ENCODE assay signal across 32 cellular contexts in the genomic region with DNA sequence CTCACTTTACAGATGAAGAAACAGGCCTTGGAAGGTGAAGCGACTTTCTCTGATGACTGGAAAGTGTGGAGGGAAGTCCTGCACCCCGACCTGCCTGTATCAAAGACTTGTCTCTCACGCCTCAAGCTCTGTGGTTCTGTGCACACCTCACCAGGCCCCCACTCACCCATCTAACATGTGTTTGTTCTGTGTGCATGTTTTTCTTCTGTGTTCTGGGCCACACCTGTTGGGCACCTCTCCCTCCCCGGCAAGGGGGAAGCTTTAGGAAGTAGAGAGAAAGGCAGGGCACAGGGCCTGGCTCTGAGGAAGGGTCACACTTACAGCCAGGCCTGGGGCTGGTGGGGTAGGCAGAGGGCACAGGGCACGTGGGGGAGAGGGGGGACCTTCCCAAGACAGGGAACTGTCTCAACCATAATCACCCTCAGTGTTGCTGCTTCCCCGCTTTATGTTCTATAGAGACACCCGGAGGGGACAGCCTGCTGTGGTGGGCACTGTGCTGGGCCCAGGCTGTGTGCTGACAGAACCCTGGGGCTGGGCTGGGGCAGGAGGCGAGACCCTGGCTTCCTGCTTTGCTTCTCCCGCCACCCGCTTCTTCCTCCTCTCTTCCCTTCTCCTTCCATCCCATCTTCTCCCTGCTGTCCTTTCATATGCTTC. TPM values are rescaled to one million over a fixed set of nuclear protein-coding genes. Genes with fewer than 3 reads are reported as not detected.
"Had no signal": no experiment of that assay in that cellular context is flagged by ENCODE, and none has a peak within 500 bp of the region (broad histone marks: within the 10 kb centered on the region; RNA-seq: fewer than 3 reads in every experiment).

No MANE protein-coding gene starts in this region.

- H3K36me3 ChIP-seq: heart left ventricle, ovary, right lobe of liver, thyroid gland had no signal

- H3K4me3 ChIP-seq: dorsolateral prefrontal cortex, gastroesophageal sphincter, heart left ventricle, hepatocyte, ovary, right lobe of liver, smooth muscle cell, thyroid gland had no signal

- DNase-seq: central memory CD4-positive, alpha-beta T cell; effector CD4-positive, alpha-beta T cell; foreskin keratinocyte; kidney glomerular epithelial cell; mesendoderm; midbrain; nephron progenitor cell; occipital lobe; ovary; stimulated activated CD4-positive, alpha-beta T cell treated with anti-CD3 and anti-CD28 coated beads, Interleukin-12 subunit alpha, Interleukin-12 subunit beta, amount 100 ng/mL, for 4 hours; stimulated activated CD4-positive, alpha-beta T cell treated with anti-CD3 and anti-CD28 coated beads, Interleukin-1b, Interleukin-23, amount 100 ng/mL, for 48 hours; stimulated activated CD4-positive, alpha-beta T cell treated with anti-CD3 and anti-CD28 coated beads, Interleukin-4, amount 100 ng/mL, for 1 hour; stimulated activated CD8-positive, alpha-beta memory T cell treated with anti-CD3 and anti-CD28 coated beads, Interleukin-4, amount 100 ng/mL, for 48 hours; stimulated activated naive CD4-positive, alpha-beta T cell; stimulated activated naive CD8-positive, alpha-beta T cell treated with anti-CD3 and anti-CD28 coated beads, Interleukin-15, amount 100 ng/mL, for 72 hours; thyroid gland; trophoblast cell had no signal

- H3K4me2 ChIP-seq: hepatocyte, smooth muscle cell had no signal

- FAIRE-seq: colon, islet of Langerhans had no signal

- H3K27ac ChIP-seq: foreskin keratinocyte, gastroesophageal sphincter, heart left ventricle, hepatocyte, ovary, right lobe of liver, thyroid gland had no signal

- H3K27me3 ChIP-seq: dorsolateral prefrontal cortex, ovary, right lobe of liver, thyroid gland had no signal

- ATAC-seq: foreskin keratinocyte; gastroesophageal sphincter; naive thymus-derived CD8-positive, alpha-beta T cell; stimulated activated naive CD8-positive, alpha-beta T cell treated with anti-CD3 and anti-CD28 coated beads, Interleukin-15, amount 100 ng/mL, for 72 hours had no signal

- H2AFZ ChIP-seq: hepatocyte had no signal

- H3K4me1 ChIP-seq: foreskin keratinocyte, gastroesophageal sphincter, heart left ventricle, thyroid gland had no signal

- H3K9me3 ChIP-seq: gastroesophageal sphincter, heart left ventricle, ovary, right lobe of liver, thyroid gland had no signal

RNA-seq across cellular contexts. Expression of gene RPRML, which starts 7.3 kb away (rescaled TPM):
- total RNA-seq: esophagus mucosa; fibroblast of lung; foreskin keratinocyte; hepatocyte; liver; lung microvascular endothelial cell; naive thymus-derived CD8-positive, alpha-beta T cell; progenitor cell of endocrine pancreas; smooth muscle cell; thyroid gland; urinary bladder had no signal
- polyA plus RNA-seq: fibroblast of lung; foreskin keratinocyte; hepatocyte; naive thymus-derived CD8-positive, alpha-beta T cell; ovary; smooth muscle cell; urinary bladder had no signal
